18 cellular contexts compared by ENCODE assay signal in genomic region chr10:103580422-103580821, GRCh38.
DNase-seq lines count a peak whose midpoint lies in the region; ATAC-seq and TF ChIP-seq lines count a peak whose summit lies in the region.
"Had no signal": no experiment of that assay in that cellular context is flagged by ENCODE, and none has a peak within 500 bp of the region (broad histone marks: within the 10 kb centered on the region; RNA-seq: fewer than 3 reads in every experiment).

No MANE protein-coding gene starts in this region.

- no peaks in the 10 kb centered on the region for H3K9me1 ChIP-seq in IMR-90 (ENCODE audit: insufficient read depth, low read length)

- H3K4ac ChIP-seq in IMR-90 (ENCODE audit: low read depth, low read length): no peak overlapping the region

- H3K27ac ChIP-seq in BLaER1 treated with 17β-estradiol and CSF1 and Interleukin-3, amounts not matched to agents 10 nM and 100 nM: peak overlapping the region in 1 of 11 experiments; percentile 34; a peak in 3 of 22 replicates
- H3K27ac ChIP-seq in IMR-90 (ENCODE audit: insufficient read depth, low read length): no peak overlapping the region
- H3K27ac ChIP-seq in layer of hippocampus (ENCODE audit: low read depth, low read length): peak overlapping the region; percentile 28
- peak overlapping the region; percentile 86 to 92 (median 89) for H3K27ac ChIP-seq in gastrocnemius medialis
- H3K27ac ChIP-seq in body of pancreas: no peak overlapping the region

- no peak overlapping the region for H4K8ac ChIP-seq in IMR-90 (ENCODE audit: low read depth in 2 of 2, low read length in 2 of 2)

- H3K36me3 ChIP-seq in BLaER1 treated with 17β-estradiol and CSF1 and Interleukin-3, amounts not matched to agents 10 nM and 100 nM: peaks cover 0 to 7% (median 0%) of the 10 kb centered on the region in 11 experiments; a peak in 4 of 22 replicates
- H3K36me3 ChIP-seq in IMR-90 (ENCODE audit: control insufficient read depth, insufficient read depth, low read length): no peaks in the 10 kb centered on the region
- no peaks in the 10 kb centered on the region for H3K36me3 ChIP-seq in gastrocnemius medialis
- no peaks in the 10 kb centered on the region for H3K36me3 ChIP-seq in body of pancreas (replicated peaks in 1 of 2; ENCODE audit: insufficient read depth in 1 of 2, low read depth in 2 of 2)

- peak overlapping the region; percentile 3 to 83 (median 60); a peak in 19 of 22 replicates for H3K4me2 ChIP-seq in BLaER1 treated with 17β-estradiol and CSF1 and Interleukin-3, amounts not matched to agents 10 nM and 100 nM
- H3K4me2 ChIP-seq in IMR-90 (ENCODE audit: low read depth, low read length): no peak overlapping the region

- ATAC-seq in IMR-90 (ENCODE audit: low read depth): no peak
- peak; percentile 94 to 97 for ATAC-seq in gastrocnemius medialis
- no peak for ATAC-seq in body of pancreas
- ATAC-seq in HG03025 (IDR thresholded peaks at IDR 0.05; ENCODE audit: low FRiP score, unreplicated experiment): no peak
- ATAC-seq: CD8-positive, alpha-beta T cell; GM12878; SK-N-SH treated with all-trans-retinoic acid at 6 μM for 48 hours had no signal

- in situ Hi-C loops in IMR-90 (cut with MboI; ENCODE audit: low sequenced_read_pairs) (no loop called here), gastrocnemius medialis (cut with MboI; ENCODE audit: low sequenced_read_pairs in 4 of 4) (loop anchor here in 2 of 4 donors (25.0 kb wide), 2 partner anchors 168 to 282 kb away; partner anchors contain the start of gene SH3PXD2A (in 1 of the 2))

- H4K91ac ChIP-seq in IMR-90 (ENCODE audit: insufficient read depth, low read depth, low read length): no peak overlapping the region

- POLR2A ChIA-PET in IMR-90 (lab: Charles Lee; ENCODE audit: unreplicated experiment): interaction anchor here (0.5 kb wide), 1 partner anchor 73 kb away, joined by 5 read pairs; no protein-coding TSS in a partner anchor

- H2AK5ac ChIP-seq in IMR-90 (ENCODE audit: low read depth, low read length): no peak overlapping the region

- H4K5ac ChIP-seq in IMR-90 (ENCODE audit: low read depth, low read length): no peak overlapping the region

- TF ChIP-seq POLR2A in IMR-90 (IDR thresholded peaks at IDR 0.05; ENCODE audit: low read depth, low read length) (no peak), gastrocnemius medialis (IDR thresholded peaks at IDR 0.05) (peak in 1 of 2 donors; percentile 24), body of pancreas (IDR thresholded peaks at IDR 0.05) (no peak)

- H3K9ac ChIP-seq in BLaER1 treated with 17β-estradiol and CSF1 and Interleukin-3, amounts not matched to agents 10 nM and 100 nM: peak overlapping the region in 4 of 11 experiments; percentile 15 to 38 (median 26); a peak in 3 of 22 replicates
- no peak overlapping the region for H3K9ac ChIP-seq in IMR-90 (ENCODE audit: low read depth, low read length)

- no peak for TF ChIP-seq CTCF in IMR-90 (conservative IDR thresholded peaks at IDR 0.05; ENCODE audit: low read depth, low read length)
- no peak for TF ChIP-seq CTCF in gastrocnemius medialis (IDR thresholded peaks at IDR 0.05 in 4 of 5, conservative IDR thresholded peaks at IDR 0.05 in 1 of 5)
- TF ChIP-seq CTCF in body of pancreas (IDR thresholded peaks at IDR 0.05): no peak

- H3K9me3 ChIP-seq in BLaER1 treated with 17β-estradiol and CSF1 and Interleukin-3, amounts not matched to agents 10 nM and 100 nM (replicated peaks in 1 of 11): peaks cover 0 to 12% (median 11%) of the 10 kb centered on the region in 11 experiments; a peak in 12 of 22 replicates
- peaks cover 4% of the 10 kb centered on the region for H3K9me3 ChIP-seq in IMR-90 (ENCODE audit: control insufficient read depth, insufficient read depth, low read length)
- H3K9me3 ChIP-seq in gastrocnemius medialis: no peaks in the 10 kb centered on the region
- no peaks in the 10 kb centered on the region for H3K9me3 ChIP-seq in body of pancreas

- no peak for DNase-seq in IMR-90
- peak; percentile 76 to 92 for DNase-seq in gastrocnemius medialis
- DNase-seq in body of pancreas: no peak
- DNase-seq in ureter (ENCODE audit: low spot score): no peak
- no peak for DNase-seq in 8988T
- DNase-seq: CD8-positive, alpha-beta T cell; DND-41; HCEC 1CT; KG1; NCI-H1436 treated with DMSO at 0.1 percent for 48 hours; NCI-H2081; NCI-H226; NCI-H524 treated with DMSO at 0.1 percent for 48 hours had no signal

- no peak overlapping the region for H2BK15ac ChIP-seq in IMR-90 (ENCODE audit: low read depth, low read length)

- H2AK9ac ChIP-seq in IMR-90 (replicated peaks; ENCODE audit: low read depth, low read length, poor library complexity): peak overlapping the region; percentile 44

- intact Hi-C loops in IMR-90 (cut with micrococcal nuclease): no loop called here
- intact Hi-C loops in gastrocnemius medialis (cut with DNase I; ENCODE audit: low total_unique reads): loop anchor here (2.0 kb wide), 1 partner anchor 26 kb away; no protein-coding TSS in a partner anchor
- intact Hi-C loops in body of pancreas (cut with DNase I): no loop called here

- H3K27me3 ChIP-seq in BLaER1 treated with 17β-estradiol and CSF1 and Interleukin-3, amounts not matched to agents 10 nM and 100 nM: no peaks in the 10 kb centered on the region; a peak in 1 of 22 replicates
- H3K27me3 ChIP-seq in IMR-90 (ENCODE audit: control insufficient read depth, insufficient read depth, low read length) (peaks cover 85% of the 10 kb centered on the region), layer of hippocampus (ENCODE audit: control insufficient read depth, insufficient read depth, low read length) (no peaks in the 10 kb centered on the region), gastrocnemius medialis (no peaks in the 10 kb centered on the region), body of pancreas (no peaks in the 10 kb centered on the region)

- H2BK5ac ChIP-seq in IMR-90 (ENCODE audit: low read depth, low read length, poor library complexity, severe bottlenecking): no peak overlapping the region

- no peaks in the 10 kb centered on the region for H4K20me1 ChIP-seq in BLaER1 treated with 17β-estradiol and CSF1 and Interleukin-3, amounts not matched to agents 10 nM and 100 nM
- peaks cover 3% of the 10 kb centered on the region; the same call in 1 of the 2 replicates for H4K20me1 ChIP-seq in IMR-90 (ENCODE audit: insufficient read depth, low read length)

- no peak overlapping the region for H2AFZ ChIP-seq in IMR-90 (replicated peaks; ENCODE audit: low read length, poor library complexity)

- H2BK20ac ChIP-seq in IMR-90 (ENCODE audit: low read depth, low read length): no peak overlapping the region

- no CpG with 5 or more reads among the region's 7 CpGs for WGBS in IMR-90 (ENCODE audit: extremely low coverage in 2 of 2, insufficient read length in 1 of 2), 2 experiments
- WGBS in body of pancreas, 2 donors: 78 to 85% methylated on average over 5 to 7 of the region's 7 CpGs

- CTCF ChIA-PET in IMR-90 (lab: Yijun Ruan, JAX): no interaction called here

- no peak overlapping the region for H3K23ac ChIP-seq in IMR-90 (ENCODE audit: low read depth, low read length)

- no peak overlapping the region for H3K14ac ChIP-seq in IMR-90 (replicated peaks; ENCODE audit: low read depth, low read length)

- H3K56ac ChIP-seq in IMR-90 (ENCODE audit: extremely low read depth, insufficient read depth, low read length): no peak overlapping the region

- H3K18ac ChIP-seq in IMR-90 (ENCODE audit: low read depth, low read length): no peak overlapping the region

- no peak for TF ChIP-seq RAD21 in IMR-90 (IDR thresholded peaks at IDR 0.05; ENCODE audit: low read length)

- H3K79me1 ChIP-seq in IMR-90 (ENCODE audit: low read depth in 1 of 2, low read length in 2 of 2): no peaks in the 10 kb centered on the region

- dilution Hi-C loops in IMR-90 (cut with HindIII; ENCODE audit: low sequenced_read_pairs, unreplicated experiment): no loop called here

- peaks cover 17 to 87% (median 70%) of the 10 kb centered on the region in 10 experiments for H3K4me1 ChIP-seq in BLaER1 treated with 17β-estradiol and CSF1 and Interleukin-3, amounts not matched to agents 10 nM and 100 nM
- H3K4me1 ChIP-seq in IMR-90 (ENCODE audit: control insufficient read depth, insufficient read depth, low read length) (no peaks in the 10 kb centered on the region), gastrocnemius medialis (peaks cover 40% of the 10 kb centered on the region in 2 donors), body of pancreas (peaks cover 42% of the 10 kb centered on the region)

- H2BK120ac ChIP-seq in IMR-90 (ENCODE audit: low read depth, low read length): no peak overlapping the region

- no peak overlapping the region for H3K4me3 ChIP-seq in BLaER1 treated with 17β-estradiol and CSF1 and Interleukin-3, amounts not matched to agents 10 nM and 100 nM
- H3K4me3 ChIP-seq in IMR-90 (ENCODE audit: insufficient read depth, low read depth, low read length): no peak overlapping the region
- H3K4me3 ChIP-seq in gastrocnemius medialis: no peak overlapping the region
- H3K4me3 ChIP-seq in body of pancreas: no peak overlapping the region
- H3K4me3 ChIP-seq: GM12878 had no signal

- BruUV-seq in IMR-90 (replicated peaks; lab: Mats Ljungman, UMichigan): no TSS peak

TF ChIP-seq in IMR-90, 13 proteins besides CTCF, POLR2A, EP300 and RAD21 (continues in another document):
- TF ChIP-seq SMC3 (IDR thresholded peaks at IDR 0.05; ENCODE audit: low read depth, low read length) (no peak), CEBPB (IDR thresholded peaks at IDR 0.05; ENCODE audit: low read depth, low read length) (no peak), RCOR1 (IDR thresholded peaks at IDR 0.05; ENCODE audit: insufficient replicate concordance, low read length) (no peak), USF2 (IDR thresholded peaks at IDR 0.05; ENCODE audit: low read depth, low read length) (no peak), MAZ (IDR thresholded peaks at IDR 0.05; ENCODE audit: borderline replicate concordance, low read depth, low read length) (no peak), MAFK (IDR thresholded peaks at IDR 0.05; ENCODE audit: low read depth, low read length) (no peak), ELK1 (IDR thresholded peaks at IDR 0.05; ENCODE audit: borderline replicate concordance, low read depth, low read length) (no peak)

Comparison
In these comparisons a context has a peak if more than half of its experiments do, and no peak if none do; other contexts are left out.
1. H3K27ac ChIP-seq: peak in layer of hippocampus (single experiment) and gastrocnemius medialis (4 of 4); none in IMR-90 (single experiment) and body of pancreas (0 of 4).
2. ATAC-seq: peak in gastrocnemius medialis (2 of 2); none in IMR-90 (single experiment), body of pancreas (single experiment) and HG03025 (single experiment).
3. DNase-seq: peak in gastrocnemius medialis (2 of 2); none in IMR-90 (single experiment), body of pancreas (0 of 4), ureter (single experiment) and 8988T (single experiment).